Comparison of ENCODE assay signal across 14 cellular contexts in the genomic region with DNA sequence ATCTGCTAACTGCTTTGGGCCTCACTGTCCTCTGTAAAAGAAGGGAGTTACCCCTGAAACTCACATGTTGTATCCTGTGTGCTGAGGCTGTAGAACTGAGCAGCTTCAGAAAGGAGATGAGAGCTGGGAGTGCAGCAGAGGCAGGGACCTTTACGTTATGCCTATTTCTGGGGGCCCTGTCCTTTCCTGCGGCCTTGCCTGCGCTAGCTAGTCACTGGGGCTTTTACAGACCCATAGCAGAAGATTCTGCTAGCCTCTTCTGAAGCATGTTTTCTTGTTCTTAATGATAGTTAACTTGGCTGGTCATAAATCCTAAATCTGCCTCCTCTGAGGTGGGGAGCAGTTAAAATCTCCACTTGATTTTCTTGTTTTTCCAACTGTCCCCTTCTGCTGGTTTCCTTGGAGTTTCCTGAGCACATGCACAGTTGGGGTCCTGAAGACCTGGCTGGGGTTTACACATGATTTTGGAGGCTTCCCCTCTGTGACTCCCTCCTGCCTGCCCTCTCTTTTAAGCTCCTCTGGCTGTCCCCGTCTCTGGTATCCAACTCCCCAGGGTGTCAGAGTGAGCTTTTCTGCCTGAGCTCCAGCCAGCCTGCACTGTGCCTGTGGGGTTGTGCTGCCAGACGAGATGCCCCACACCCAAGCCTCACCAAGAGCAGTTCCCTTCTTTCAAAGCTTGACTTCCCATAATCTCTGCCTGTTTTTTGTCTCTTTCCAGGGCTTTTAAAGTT.
DNase-seq lines count a peak whose midpoint lies in the region; ATAC-seq and TF ChIP-seq lines count a peak whose summit lies in the region.
"Had no signal": no experiment of that assay in that cellular context is flagged by ENCODE, and none has a peak within 500 bp of the region (broad histone marks: within the 10 kb centered on the region; RNA-seq: fewer than 3 reads in every experiment).

No MANE protein-coding gene starts in this region.

- H3K4me1 ChIP-seq in BLaER1 (peaks cover 29% of the 10 kb centered on the region), HEK293 (ENCODE audit: control insufficient read depth, insufficient read depth, low read length) (peaks cover 25% of the 10 kb centered on the region), PC-9 (replicated peaks; ENCODE audit: insufficient read depth) (peaks cover 76% of the 10 kb centered on the region), esophagus squamous epithelium (peaks cover 0 to 7% (median 0%) of the 10 kb centered on the region in 3 donors), tibial artery (peaks cover 0 to 5% (median 0%) of the 10 kb centered on the region in 4 donors)
- H3K4me1 ChIP-seq: HAP-1 had no signal

- WGBS in esophagus squamous epithelium, 2 donors: 69 to 78% methylated on average over 5 of the region's 5 CpGs

- H3K79me2 ChIP-seq in PC-9 (ENCODE audit: low read depth): peaks cover 91% of the 10 kb centered on the region

- H3K27me3 ChIP-seq in BLaER1: no peaks in the 10 kb centered on the region
- H3K27me3 ChIP-seq in PC-9 (ENCODE audit: insufficient read depth, low read depth): no peaks in the 10 kb centered on the region
- no peaks in the 10 kb centered on the region for H3K27me3 ChIP-seq in esophagus squamous epithelium
- H3K27me3 ChIP-seq in tibial artery: no peaks in the 10 kb centered on the region

- H4K20me1 ChIP-seq in BLaER1 (no peaks in the 10 kb centered on the region), PC-9 (ENCODE audit: insufficient read depth) (no peaks in the 10 kb centered on the region)

- intact Hi-C loops in PC-9 (cut with micrococcal nuclease; ENCODE audit: unreplicated experiment): no loop called here
- intact Hi-C loops in esophagus squamous epithelium (cut with DNase I): no loop called here
- intact Hi-C loops in tibial artery (cut with DNase I; ENCODE audit: low total_unique reads): no loop called here

- TF ChIP-seq POLR2A in esophagus squamous epithelium (IDR thresholded peaks at IDR 0.05): no peak

- DNase-seq in PC-9 (no peak), iPS-NIHi11 (ENCODE audit: low spot score) (peak; percentile 35), AG08395 (ENCODE audit: low spot score) (no peak), esophagus squamous epithelium (lab: John Stamatoyannopoulos, UW) (no peak), tibial artery (no peak)
- DNase-seq: activated naive CD4-positive, alpha-beta T cell treated with anti-CD3 and anti-CD28 coated beads for 36 hours; DMS53; effector memory CD4-positive, alpha-beta T cell; Kasumi-1; NCI-H2029 treated with DMSO at 0.1 percent for 48 hours had no signal

- H3K27ac ChIP-seq in BLaER1 (no peak overlapping the region), HEK293 (ENCODE audit: extremely low read depth, low read depth, low read length) (peak overlapping the region; percentile 62), PC-9 (peak overlapping the region; percentile 96), esophagus squamous epithelium (no peak overlapping the region), tibial artery (no peak overlapping the region)

- CTCF ChIA-PET in HEK293 (lab: Yijun Ruan, JAX): interaction anchor here (0.6 to 2.0 kb wide), 3 partner anchors 24 to 246 kb away, joined by 3 to 6 read pairs (median 3); no protein-coding TSS in a partner anchor
- CTCF ChIA-PET in PC-9 (lab: Charles Lee): interaction anchor here (0.5 kb wide), 1 partner anchor 24 kb away, joined by 6 read pairs; no protein-coding TSS in a partner anchor

- no TSS peak for BruUV-seq in PC-9 (replicated peaks; lab: Mats Ljungman, UMichigan)

- H3K4me3 ChIP-seq in BLaER1: no peak overlapping the region
- H3K4me3 ChIP-seq in HEK293 (ENCODE audit: low read depth, low read length): no peak overlapping the region
- H3K4me3 ChIP-seq in PC-9: peak overlapping the region; percentile 37; the same call in 1 of the 2 replicates
- no peak overlapping the region for H3K4me3 ChIP-seq in esophagus squamous epithelium
- H3K4me3 ChIP-seq in tibial artery: no peak overlapping the region
- H3K4me3 ChIP-seq: HAP-1 had no signal

- H3K36me3 ChIP-seq in BLaER1 (no peaks in the 10 kb centered on the region), HEK293 (ENCODE audit: control insufficient read depth in 2 of 2, insufficient read depth in 1 of 2, low read length in 2 of 2) (no peaks in the 10 kb centered on the region), PC-9 (ENCODE audit: low read depth) (no peaks in the 10 kb centered on the region; the same call in 1 of the 2 replicates), esophagus squamous epithelium (no peaks in the 10 kb centered on the region), tibial artery (no peaks in the 10 kb centered on the region)
- H3K36me3 ChIP-seq: HAP-1 had no signal

- H3K9me3 ChIP-seq in BLaER1: no peaks in the 10 kb centered on the region
- H3K9me3 ChIP-seq in HEK293 (ENCODE audit: control insufficient read depth, insufficient read depth, low read depth, low read length): no peaks in the 10 kb centered on the region
- peaks cover 6% of the 10 kb centered on the region; the same call in 1 of the 2 replicates for H3K9me3 ChIP-seq in PC-9 (ENCODE audit: insufficient read depth, low read depth)
- H3K9me3 ChIP-seq in esophagus squamous epithelium: no peaks in the 10 kb centered on the region
- no peaks in the 10 kb centered on the region for H3K9me3 ChIP-seq in tibial artery
- H3K9me3 ChIP-seq: HAP-1 had no signal

- ATAC-seq in GM19328 (IDR thresholded peaks at IDR 0.05; ENCODE audit: unreplicated experiment): no peak

- H3K4me2 ChIP-seq in BLaER1 (peak overlapping the region; percentile 52; the same call in 1 of the 2 replicates), PC-9 (peak overlapping the region; percentile 73)

- POLR2A ChIA-PET in HEK293 (lab: Yijun Ruan, JAX) (interaction anchor here (1.0 to 1.6 kb wide), 2 partner anchors 10 to 13 kb away, joined by 3 to 5 read pairs; no protein-coding TSS in a partner anchor), PC-9 (lab: Charles Lee; ENCODE audit: unreplicated experiment) (no interaction called here)

- no peak overlapping the region for H3K9ac ChIP-seq in BLaER1

- H2AFZ ChIP-seq in PC-9: no peak overlapping the region

- TF ChIP-seq CTCF in HEK293 (tag by site-specific recombination; IDR thresholded peaks at IDR 0.05): no peak
- TF ChIP-seq CTCF in PC-9 (conservative IDR thresholded peaks at IDR 0.05): no peak
- TF ChIP-seq CTCF in esophagus squamous epithelium (IDR thresholded peaks at IDR 0.05): no peak
- no peak for TF ChIP-seq CTCF in tibial artery (IDR thresholded peaks at IDR 0.05)

- H3F3A ChIP-seq in PC-9 (ENCODE audit: insufficient read depth, low read depth): peaks cover 57% of the 10 kb centered on the region

- H3K9me2 ChIP-seq in PC-9 (ENCODE audit: insufficient read depth): no peaks in the 10 kb centered on the region

TF ChIP-seq in HEK293, 187 proteins besides CTCF, POLR2A, EP300 and RAD21 (continues in another document):
- TF ChIP-seq ZNF561 (tag by site-specific recombination; IDR thresholded peaks at IDR 0.05; ENCODE audit: borderline replicate concordance): 0 out of 2 replicates have a peak, but pooled peaks have one; percentile 44
- no peak for TF ChIP-seq ZNF214 (tag by site-specific recombination; IDR thresholded peaks at IDR 0.05; ENCODE audit: borderline replicate concordance)
- no peak for TF ChIP-seq OVOL3 (tag by site-specific recombination; IDR thresholded peaks at IDR 0.05)
- no peak for TF ChIP-seq HOXC10 (CRISPR knock-in tag; IDR thresholded peaks at IDR 0.05)
- TF ChIP-seq ZNF239 (tag by site-specific recombination; IDR thresholded peaks at IDR 0.05): no peak
- TF ChIP-seq ZNF133 (tag by site-specific recombination; IDR thresholded peaks at IDR 0.05): no peak
- TF ChIP-seq, protein P1, sequence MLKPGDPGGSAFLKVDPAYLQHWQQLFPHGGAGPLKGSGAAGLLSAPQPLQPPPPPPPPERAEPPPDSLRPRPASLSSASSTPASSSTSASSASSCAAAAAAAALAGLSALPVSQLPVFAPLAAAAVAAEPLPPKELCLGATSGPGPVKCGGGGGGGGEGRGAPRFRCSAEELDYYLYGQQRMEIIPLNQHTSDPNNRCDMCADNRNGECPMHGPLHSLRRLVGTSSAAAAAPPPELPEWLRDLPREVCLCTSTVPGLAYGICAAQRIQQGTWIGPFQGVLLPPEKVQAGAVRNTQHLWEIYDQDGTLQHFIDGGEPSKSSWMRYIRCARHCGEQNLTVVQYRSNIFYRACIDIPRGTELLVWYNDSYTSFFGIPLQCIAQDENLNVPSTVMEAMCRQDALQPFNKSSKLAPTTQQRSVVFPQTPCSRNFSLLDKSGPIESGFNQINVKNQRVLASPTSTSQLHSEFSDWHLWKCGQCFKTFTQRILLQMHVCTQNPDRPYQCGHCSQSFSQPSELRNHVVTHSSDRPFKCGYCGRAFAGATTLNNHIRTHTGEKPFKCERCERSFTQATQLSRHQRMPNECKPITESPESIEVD (tag by site-specific recombination; IDR thresholded peaks at IDR 0.05): peak; percentile 60
- TF ChIP-seq ZNF501 (tag by site-specific recombination; IDR thresholded peaks at IDR 0.05): no peak
- 0 out of 2 replicates have a peak, but pooled peaks have one; percentile 1 for TF ChIP-seq ZBTB17 (tag by site-specific recombination; IDR thresholded peaks at IDR 0.05)
- peak; percentile 88 for TF ChIP-seq ZNF423 (tag by site-specific recombination; IDR thresholded peaks at IDR 0.05)
- TF ChIP-seq ZNF600 (tag by site-specific recombination; IDR thresholded peaks at IDR 0.05): peak; percentile 57

Comparison
In these comparisons a context has a peak if more than half of its experiments do, and no peak if none do; other contexts are left out.
1. H3K27ac ChIP-seq: peak in HEK293 (single experiment) and PC-9 (single experiment); none in BLaER1 (single experiment), esophagus squamous epithelium (0 of 4) and tibial artery (0 of 2).